Comparison of ENCODE assay signal across 18 cellular contexts in genomic region chr11:72750086-72750485, GRCh38. TPM values are rescaled to one million over a fixed set of nuclear protein-coding genes. Genes with fewer than 3 reads are reported as not detected.
DNase-seq lines count a peak whose midpoint lies in the region; ATAC-seq and TF ChIP-seq lines count a peak whose summit lies in the region.
"Had no signal": no experiment of that assay in that cellular context is flagged by ENCODE, and none has a peak within 500 bp of the region (broad histone marks: within the 10 kb centered on the region; RNA-seq: fewer than 3 reads in every experiment).

No MANE protein-coding gene starts in this region.

- H3K9me3 Mint-ChIP-seq in activated naive CD8-positive, alpha-beta T cell (ENCODE audit: low read depth) = no peaks in the 10 kb centered on the region
- no peaks in the 10 kb centered on the region for H3K9me3 Mint-ChIP-seq in activated naive CD8-positive, alpha-beta T cell treated with anti-CD3 and anti-CD28 coated beads, Interleukin-2, amount 50 U/mL, for 24 hours
- no peaks in the 10 kb centered on the region for H3K9me3 Mint-ChIP-seq in naive thymus-derived CD4-positive, alpha-beta T cell
- H3K9me3 Mint-ChIP-seq: activated T-cell treated with anti-CD3 and anti-CD28 coated beads, Interleukin-2, amount 50 U/mL, for 4 hours had no signal

- H3K4me1 ChIP-seq in naive thymus-derived CD4-positive, alpha-beta T cell (ENCODE audit: control insufficient read depth in 2 of 2, insufficient read depth in 2 of 2, low read length in 2 of 2) = peaks cover 29 to 38% of the 10 kb centered on the region in 2 donors
- H3K4me1 ChIP-seq in tibial nerve (peaks cover 0 to 71% (median 24%) of the 10 kb centered on the region in 4 donors), SJCRH30 (no peaks in the 10 kb centered on the region)

- TF ChIP-seq POLR2A in tibial nerve (IDR thresholded peaks at IDR 0.05) = no peak

- DNase-seq in activated naive CD8-positive, alpha-beta T cell treated with anti-CD3 and anti-CD28 coated beads, Interleukin-2, amount 50 U/mL, for 24 hours = no peak
- no peak for DNase-seq in naive thymus-derived CD4-positive, alpha-beta T cell
- DNase-seq in tibial nerve (ENCODE audit: low spot score in 2 of 2) (no peak), SJCRH30 (no peak), NCI-H446 (lab: John Stamatoyannopoulos, UW) (no peak)
- DNase-seq: activated CD4-positive, alpha-beta T cell treated with anti-CD3 and anti-CD28 coated beads for 4 hours; activated T-cell treated with anti-CD3 and anti-CD28 coated beads, Interleukin-2, amount 50 U/mL, for 4 hours; amniotic stem cell; dermis blood vessel endothelial cell; GDM1; NCI-H446 treated with DMSO at 0.1 percent for 48 hours; stomach; T1000 had no signal

- H3K36me3 ChIP-seq in naive thymus-derived CD4-positive, alpha-beta T cell (ENCODE audit: control insufficient read depth in 2 of 3, insufficient read depth in 3 of 3, low read length in 3 of 3) = peaks cover 0 to 14% (median 0%) of the 10 kb centered on the region in 3 experiments
- H3K36me3 ChIP-seq in tibial nerve = peaks cover 0 to 5% (median 0%) of the 10 kb centered on the region in 3 donors
- H3K36me3 ChIP-seq in SJCRH30 = no peaks in the 10 kb centered on the region

- no peak for TF ChIP-seq CTCF in tibial nerve (IDR thresholded peaks at IDR 0.05)

- CTCF ChIA-PET in naive thymus-derived CD4-positive, alpha-beta T cell (lab: Charles Lee) = interaction anchor here (1.2 kb wide), 2 partner anchors 14 to 23 kb away, joined by 3 to 4 read pairs; no protein-coding TSS in a partner anchor

- no peak overlapping the region for H3K4me3 Mint-ChIP-seq in activated naive CD8-positive, alpha-beta T cell
- H3K4me3 Mint-ChIP-seq in activated naive CD8-positive, alpha-beta T cell treated with anti-CD3 and anti-CD28 coated beads, Interleukin-2, amount 50 U/mL, for 24 hours = no peak overlapping the region
- H3K4me3 Mint-ChIP-seq in naive thymus-derived CD4-positive, alpha-beta T cell = peak overlapping the region in 3 of 10 donors; percentile 89 to 97 (median 95)

- H3K27ac ChIP-seq in cingulate gyrus (ENCODE audit: low read depth, low read length) = peak overlapping the region; percentile 89
- peak overlapping the region; percentile 81 for H3K27ac ChIP-seq in naive thymus-derived CD4-positive, alpha-beta T cell (ENCODE audit: low read depth, low read length)
- peak overlapping the region; percentile 17 to 84 (median 60) for H3K27ac ChIP-seq in tibial nerve
- H3K27ac ChIP-seq in SJCRH30 = no peak overlapping the region
- H3K27ac ChIP-seq: A549 had no signal

- 26 to 50% methylated on average over 9 of the region's 9 CpGs for WGBS in tibial nerve, 2 donors

- H3K27me3 Mint-ChIP-seq in activated naive CD8-positive, alpha-beta T cell = no peaks in the 10 kb centered on the region
- H3K27me3 Mint-ChIP-seq in activated naive CD8-positive, alpha-beta T cell treated with anti-CD3 and anti-CD28 coated beads, Interleukin-2, amount 50 U/mL, for 24 hours = no peaks in the 10 kb centered on the region
- no peaks in the 10 kb centered on the region for H3K27me3 Mint-ChIP-seq in naive thymus-derived CD4-positive, alpha-beta T cell

- intact Hi-C loops in naive thymus-derived CD4-positive, alpha-beta T cell (cut with micrococcal nuclease) = no loop called here

- H3K4me3 ChIP-seq in naive thymus-derived CD4-positive, alpha-beta T cell (ENCODE audit: low read length) = no peak overlapping the region
- H3K4me3 ChIP-seq in tibial nerve (peak overlapping the region in 1 of 4 donors; percentile 67), SJCRH30 (no peak overlapping the region)
- H3K4me3 ChIP-seq: A549, lung had no signal

- no peaks in the 10 kb centered on the region for H3K9me3 ChIP-seq in naive thymus-derived CD4-positive, alpha-beta T cell (ENCODE audit: control insufficient read depth in 2 of 3, low read length in 3 of 3)
- H3K9me3 ChIP-seq in tibial nerve = no peaks in the 10 kb centered on the region
- no peaks in the 10 kb centered on the region for H3K9me3 ChIP-seq in SJCRH30 (replicated peaks)
- H3K9me3 ChIP-seq: A549, stomach had no signal

- H3K27ac Mint-ChIP-seq in activated naive CD8-positive, alpha-beta T cell = peak overlapping the region; percentile 50
- H3K27ac Mint-ChIP-seq in activated naive CD8-positive, alpha-beta T cell treated with anti-CD3 and anti-CD28 coated beads, Interleukin-2, amount 50 U/mL, for 24 hours = no peak overlapping the region
- H3K27ac Mint-ChIP-seq in naive thymus-derived CD4-positive, alpha-beta T cell = peak overlapping the region in 5 of 9 donors; percentile 18 to 87 (median 51)

- H3K27me3 ChIP-seq in naive thymus-derived CD4-positive, alpha-beta T cell (ENCODE audit: control insufficient read depth in 2 of 2, insufficient read depth in 2 of 2, low read length in 2 of 2) = no peaks in the 10 kb centered on the region
- H3K27me3 ChIP-seq in tibial nerve (no peaks in the 10 kb centered on the region), SJCRH30 (no peaks in the 10 kb centered on the region)
- H3K27me3 ChIP-seq: stomach had no signal

- TF ChIP-seq EP300 in tibial nerve (IDR thresholded peaks at IDR 0.05) = no peak

- POLR2A ChIA-PET in naive thymus-derived CD4-positive, alpha-beta T cell (lab: Charles Lee) = interaction anchor here (1.4 kb wide), 1 partner anchor 25 kb away, joined by 3 read pairs; no protein-coding TSS in a partner anchor

- no peak for ATAC-seq in activated naive CD8-positive, alpha-beta T cell treated with anti-CD3 and anti-CD28 coated beads, Interleukin-2, amount 50 U/mL, for 24 hours
- ATAC-seq in naive thymus-derived CD4-positive, alpha-beta T cell = no peak
- no peak for ATAC-seq in GM19324 (IDR thresholded peaks at IDR 0.05; ENCODE audit: low FRiP score, unreplicated experiment)
- ATAC-seq: A549; activated T-cell treated with anti-CD3 and anti-CD28 coated beads, Interleukin-2, amount 50 U/mL, for 4 hours had no signal

- H3K36me3 Mint-ChIP-seq in activated naive CD8-positive, alpha-beta T cell = no peaks in the 10 kb centered on the region
- no peaks in the 10 kb centered on the region for H3K36me3 Mint-ChIP-seq in activated naive CD8-positive, alpha-beta T cell treated with anti-CD3 and anti-CD28 coated beads, Interleukin-2, amount 50 U/mL, for 24 hours (ENCODE audit: low read depth)
- H3K36me3 Mint-ChIP-seq in naive thymus-derived CD4-positive, alpha-beta T cell = peaks cover 0 to 7% (median 0%) of the 10 kb centered on the region in 5 donors

- H3K4me1 Mint-ChIP-seq in activated naive CD8-positive, alpha-beta T cell (ENCODE audit: low read depth) = peaks cover 41% of the 10 kb centered on the region
- H3K4me1 Mint-ChIP-seq in activated naive CD8-positive, alpha-beta T cell treated with anti-CD3 and anti-CD28 coated beads, Interleukin-2, amount 50 U/mL, for 24 hours = peaks cover 35% of the 10 kb centered on the region
- H3K4me1 Mint-ChIP-seq in naive thymus-derived CD4-positive, alpha-beta T cell = peaks cover 38 to 63% (median 53%) of the 10 kb centered on the region in 7 donors

RNA-seq across cellular contexts. Expression of gene ARAP1, which starts 2.1 kb away (rescaled TPM):
- total RNA-seq in naive thymus-derived CD4-positive, alpha-beta T cell = 100 to 1,000 TPM; 119 to 317 (median 156) TPM
- 10 to 100 TPM; 30.4 to 55.3 TPM for polyA plus RNA-seq in naive thymus-derived CD4-positive, alpha-beta T cell
- 100 to 1,000 TPM; 104 to 151 (median 149) TPM for total RNA-seq in tibial nerve
- total RNA-seq in SJCRH30 (2014; rRNA removed; shearing (Covaris generic)) = 19.0 and 22.1 TPM in 2 replicates

RNA-seq across cellular contexts. Expression of gene STARD10, which starts 43.8 kb away (rescaled TPM):
- 10 to 100 TPM; 10.9 to 26.1 (median 16.4) TPM for total RNA-seq in naive thymus-derived CD4-positive, alpha-beta T cell
- 10 to 100 TPM; 18.4 to 20.0 TPM for polyA plus RNA-seq in naive thymus-derived CD4-positive, alpha-beta T cell
- total RNA-seq in tibial nerve = 10 to 100 TPM; 19.4 to 31.5 (median 23.7) TPM
- 6.0 and 10.3 TPM in 2 replicates for total RNA-seq in SJCRH30 (2014; rRNA removed; shearing (Covaris generic))
